ENCODE assay signal across 2 cellular contexts in genomic region chr7:47989607-47990400, GRCh38. TPM values are rescaled to one million over a fixed set of nuclear protein-coding genes. Genes with fewer than 3 reads are reported as not detected.
"Had no signal": no experiment of that assay in that cellular context is flagged by ENCODE, and none has a peak within 500 bp of the region (broad histone marks: within the 10 kb centered on the region; RNA-seq: fewer than 3 reads in every experiment).

No MANE protein-coding gene starts in this region.

RNA-seq across cellular contexts. Expression of gene SUN3, which starts 39.1 kb away (rescaled TPM):
- polyA plus RNA-seq: neural cell, ovary had no signal

RNA-seq across cellular contexts. Expression of gene C7orf57, which starts 45.5 kb away (rescaled TPM):
- polyA plus RNA-seq: neural cell had no signal
